8 cellular contexts compared by ENCODE assay signal in the genomic region with DNA sequence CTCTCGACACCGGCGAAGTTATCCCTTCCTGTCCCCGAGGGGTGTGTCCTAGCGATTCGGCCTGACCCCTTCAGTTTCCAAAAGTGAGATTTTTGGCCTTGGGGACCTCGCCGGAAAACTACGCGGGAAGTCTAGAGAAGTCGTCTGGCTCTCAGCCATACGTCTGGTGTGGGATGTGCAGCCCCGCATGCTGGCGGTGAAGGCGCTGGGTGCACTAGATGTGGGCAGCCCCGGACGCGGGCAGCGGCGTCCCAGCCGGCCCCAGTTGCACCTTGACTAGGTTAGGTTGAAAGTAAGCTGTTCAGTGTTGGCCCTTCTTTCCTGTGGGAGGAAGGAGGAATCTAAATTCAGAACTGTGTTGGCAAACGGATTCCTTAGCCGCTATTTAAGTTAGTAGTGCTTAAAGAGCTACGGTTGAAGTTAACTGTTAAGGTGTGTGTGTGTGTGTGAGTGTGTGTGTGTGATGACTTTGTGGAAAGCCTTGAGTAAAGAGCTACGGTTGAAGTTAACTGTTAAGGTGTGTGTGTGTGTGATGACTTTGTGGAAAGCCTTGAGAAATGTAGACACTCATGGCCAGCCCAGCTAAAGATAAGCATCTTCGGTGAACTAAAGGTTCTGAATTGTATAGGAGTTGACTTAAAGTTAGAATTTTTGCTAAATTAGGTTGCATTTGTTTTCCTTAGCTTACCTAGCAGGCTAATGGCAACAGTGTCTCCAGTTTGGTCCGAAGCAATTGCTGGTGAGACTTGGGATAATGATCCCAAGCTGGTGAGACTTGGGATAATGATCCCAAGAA. TPM values are rescaled to one million over a fixed set of nuclear protein-coding genes. Genes with fewer than 3 reads are reported as not detected.
DNase-seq lines count a peak whose midpoint lies in the region; ATAC-seq and TF ChIP-seq lines count a peak whose summit lies in the region.

No MANE protein-coding gene starts in this region.

- peak overlapping the region; percentile 85 for H2AFZ ChIP-seq in parathyroid adenoma

- H3K4me3 Mint-ChIP-seq in activated naive CD4-positive, alpha-beta T cell treated with anti-CD3 and anti-CD28 coated beads for 36 hours: peak overlapping the region; percentile 90

- H3K27ac ChIP-seq in cardiac muscle cell (peak overlapping the region; percentile 98), parathyroid adenoma (peak overlapping the region; percentile 89), vagina (peak overlapping the region; percentile 88)

- H3K36me3 ChIP-seq in ES-I3 (ENCODE audit: insufficient read depth, low read length): no peaks in the 10 kb centered on the region
- H3K36me3 ChIP-seq in cardiac muscle cell: no peaks in the 10 kb centered on the region
- no peaks in the 10 kb centered on the region for H3K36me3 ChIP-seq in parathyroid adenoma (ENCODE audit: control insufficient read depth, insufficient read depth, low read length)
- no peaks in the 10 kb centered on the region for H3K36me3 ChIP-seq in vagina

- peak overlapping the region; percentile 76 for H3K27ac Mint-ChIP-seq in activated naive CD4-positive, alpha-beta T cell treated with anti-CD3 and anti-CD28 coated beads for 36 hours

- intact Hi-C loops in activated naive CD4-positive, alpha-beta T cell treated with anti-CD3 and anti-CD28 coated beads for 36 hours (cut with micrococcal nuclease): loop anchor here (1.0 to 10.0 kb wide), 12 partner anchors 10 to 1811 kb away; partner anchors contain the start of genes AP5M1, EXOC5, FBXO34 and NAA30
- intact Hi-C loops in vagina (cut with DNase I): no loop called here

- TF ChIP-seq CTCF in cardiac muscle cell (IDR thresholded peaks at IDR 0.05; ENCODE audit: low read depth, low read length) (no peak), parathyroid adenoma (IDR thresholded peaks at IDR 0.05) (no peak), vagina (IDR thresholded peaks at IDR 0.05) (no peak)

- ATAC-seq in HG02798 (IDR thresholded peaks at IDR 0.05; ENCODE audit: poor library complexity, unreplicated experiment) (peak; percentile 15), GM18861 (IDR thresholded peaks at IDR 0.05; ENCODE audit: unreplicated experiment) (no peak)

- H3K4me2 ChIP-seq in parathyroid adenoma (ENCODE audit: low read length): peak overlapping the region; percentile 55

- H3K4me1 Mint-ChIP-seq in activated naive CD4-positive, alpha-beta T cell treated with anti-CD3 and anti-CD28 coated beads for 36 hours (ENCODE audit: low read depth): peaks cover 41% of the 10 kb centered on the region

- CTCF ChIA-PET in activated naive CD4-positive, alpha-beta T cell treated with anti-CD3 and anti-CD28 coated beads for 36 hours (lab: Charles Lee): interaction anchor here (0.7 to 1.0 kb wide), 3 partner anchors 8 to 910 kb away, joined by 3 to 6 read pairs (median 6); no protein-coding TSS in a partner anchor

- no peaks in the 10 kb centered on the region for H3K27me3 Mint-ChIP-seq in activated naive CD4-positive, alpha-beta T cell treated with anti-CD3 and anti-CD28 coated beads for 36 hours (ENCODE audit: low read depth)

- peaks cover 2% of the 10 kb centered on the region for H3K36me3 Mint-ChIP-seq in activated naive CD4-positive, alpha-beta T cell treated with anti-CD3 and anti-CD28 coated beads for 36 hours (ENCODE audit: low read depth)

- no peak for TF ChIP-seq POLR2A in vagina (IDR thresholded peaks at IDR 0.05)

- no peaks in the 10 kb centered on the region for H3K9me3 Mint-ChIP-seq in activated naive CD4-positive, alpha-beta T cell treated with anti-CD3 and anti-CD28 coated beads for 36 hours

- H3K27me3 ChIP-seq in cardiac muscle cell (no peaks in the 10 kb centered on the region), parathyroid adenoma (ENCODE audit: control insufficient read depth, insufficient read depth, low read length) (no peaks in the 10 kb centered on the region), vagina (no peaks in the 10 kb centered on the region)

- DNase-seq in RPMI8226 (peak; percentile 61), cardiac muscle cell (ENCODE audit: low read depth in 1 of 2, low spot score in 1 of 2) (peak; percentile 48 to 63), vagina (ENCODE audit: extremely low spot score in 2 of 2) (no peak)
- DNase-seq in activated naive CD4-positive, alpha-beta T cell treated with anti-CD3 and anti-CD28 coated beads for 36 hours: peak; percentile 58

- peaks cover 14% of the 10 kb centered on the region for H3K4me1 ChIP-seq in ES-I3 (ENCODE audit: insufficient read depth, low read length)
- H3K4me1 ChIP-seq in cardiac muscle cell (ENCODE audit: low read depth): peaks cover 52% of the 10 kb centered on the region
- peaks cover 17% of the 10 kb centered on the region for H3K4me1 ChIP-seq in parathyroid adenoma
- H3K4me1 ChIP-seq in vagina: peaks cover 63% of the 10 kb centered on the region

- H3K79me2 ChIP-seq in parathyroid adenoma: peaks cover 31% of the 10 kb centered on the region

- H3K9me3 ChIP-seq in ES-I3 (ENCODE audit: control insufficient read depth, insufficient read depth, low read length) (no peaks in the 10 kb centered on the region), cardiac muscle cell (ENCODE audit: low read depth) (no peaks in the 10 kb centered on the region), parathyroid adenoma (ENCODE audit: control insufficient read depth, low read length) (no peaks in the 10 kb centered on the region), vagina (no peaks in the 10 kb centered on the region)

- H3K9ac ChIP-seq in ES-I3 (ENCODE audit: low read depth, low read length): peak overlapping the region; percentile 98
- peak overlapping the region; percentile 65 for H3K9ac ChIP-seq in parathyroid adenoma

- H3K4me3 ChIP-seq in cardiac muscle cell (peak overlapping the region; percentile 86), parathyroid adenoma (ENCODE audit: low read depth, low read length) (peak overlapping the region; percentile 65), vagina (peak overlapping the region; percentile 96 to 97)

RNA-seq across cellular contexts. Expression of gene KTN1, which starts 1.2 kb away (rescaled TPM):
- total RNA-seq in activated naive CD4-positive, alpha-beta T cell treated with anti-CD3 and anti-CD28 coated beads for 36 hours: 10 to 100 TPM; 90.0 to 94.1 TPM
- total RNA-seq in cardiac muscle cell (63.9 and 130 TPM in 2 replicates), vagina (91.6 TPM)
- polyA plus RNA-seq in cardiac muscle cell: 214 and 240 TPM in 2 replicates

Comparison
In these comparisons a context has a peak if more than half of its experiments do, and no peak if none do; other contexts are left out.
1. DNase-seq: peak in RPMI8226 (single experiment), activated naive CD4-positive, alpha-beta T cell treated with anti-CD3 and anti-CD28 coated beads for 36 hours (single experiment) and cardiac muscle cell (2 of 2); none in vagina (0 of 2).
2. Peak in every context shown above with its lines, with median percentiles within 50 percentile points of each other: H3K27ac ChIP-seq and H3K4me3 ChIP-seq.